ENCODE assay signal across 18 cellular contexts in the genomic region with DNA sequence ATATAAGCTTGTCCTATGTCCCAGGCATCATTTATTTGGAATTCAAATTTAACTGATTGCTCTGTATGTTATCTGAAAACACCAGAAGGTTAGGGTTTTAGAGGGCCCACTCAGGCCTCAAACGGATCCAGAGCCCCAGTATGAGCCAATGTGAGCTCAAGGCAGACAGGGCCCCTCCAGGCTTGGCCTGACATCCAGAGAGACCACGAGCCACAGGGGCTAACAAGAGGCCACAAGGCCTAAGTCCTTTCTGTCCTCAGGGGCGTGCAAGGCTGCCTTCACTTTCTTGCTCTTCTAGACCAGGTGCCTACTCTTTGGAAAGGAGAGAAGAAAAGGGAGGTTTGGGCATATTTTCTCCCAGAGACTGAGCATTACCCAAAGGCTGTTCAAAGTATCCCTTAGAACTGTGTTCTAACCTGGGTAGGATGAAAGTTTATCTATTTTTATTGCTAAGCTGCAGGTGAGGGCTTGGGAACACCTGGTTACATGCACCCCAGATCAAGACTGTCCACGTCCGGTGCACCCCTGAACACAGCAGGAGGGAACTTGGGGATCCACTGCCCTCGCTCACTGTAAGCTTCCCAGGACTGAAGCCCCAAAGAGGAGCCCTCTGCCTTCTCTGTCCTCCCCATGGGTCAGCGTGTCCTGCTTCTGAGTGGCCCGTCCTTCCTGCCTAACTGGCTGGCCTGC. TPM values are rescaled to one million over a fixed set of nuclear protein-coding genes. Genes with fewer than 3 reads are reported as not detected.
A peak's percentile ranks its signal among the peaks of the same experiment; 100 is the strongest.
DNase-seq lines count a peak whose midpoint lies in the region; ATAC-seq and TF ChIP-seq lines count a peak whose summit lies in the region.
"Had no signal": no experiment of that assay in that cellular context is flagged by ENCODE, and none has a peak within 500 bp of the region (broad histone marks: within the 10 kb centered on the region; RNA-seq: fewer than 3 reads in every experiment).

No MANE protein-coding gene starts in this region.

- peak overlapping the region; percentile 75 for H3K27ac Mint-ChIP-seq in T-helper 17 cell
- H3K27ac Mint-ChIP-seq in HFFc6, result no peak overlapping the region
- H3K27ac Mint-ChIP-seq: stimulated activated memory B cell treated with anti-CD40 and anti-IgM and Interleukin-4, amounts not matched to agents 10 μg/mL and 1 μg/mL and 100 μg/mL, for 72 hours had no signal

- no peak overlapping the region for H3K4me3 ChIP-seq in suprapubic skin

- H3K9me3 ChIP-seq in T-helper 17 cell (ENCODE audit: control insufficient read depth, low read length, poor library complexity, severe bottlenecking) (no peaks in the 10 kb centered on the region), suprapubic skin (no peaks in the 10 kb centered on the region)

- H3K9me3 Mint-ChIP-seq in HFFc6, result no peaks in the 10 kb centered on the region
- H3K9me3 Mint-ChIP-seq: activated T-cell treated with anti-CD3 and anti-CD28 coated beads, Interleukin-2, amount 50 U/mL, for 4 hours; stimulated activated memory B cell treated with anti-CD40 and anti-IgM and Interleukin-4, amounts not matched to agents 10 μg/mL and 1 μg/mL and 100 μg/mL, for 72 hours had no signal

- DNase-seq in D341Med (ENCODE audit: low spot score) (peak; percentile 25), T-helper 17 cell (no peak), mesenteric fat pad (ENCODE audit: low spot score) (peak; percentile 47), suprapubic skin (ENCODE audit: low spot score in 2 of 2) (no peak), NCI-H82 treated with DMSO at 0.1 percent for 48 hours (lab: John Stamatoyannopoulos, UW; ENCODE audit: unreplicated experiment) (no peak), HFFc6 (no peak)
- DNase-seq: activated CD8-positive, alpha-beta memory T cell treated with anti-CD3 and anti-CD28 coated beads for 24 hours; activated naive CD4-positive, alpha-beta T cell treated with anti-CD3 and anti-CD28 coated beads, Interleukin-2, amount 50 U/mL, for 16 hours; activated T-cell treated with anti-CD3 and anti-CD28 coated beads, Interleukin-2, amount 50 U/mL, for 4 hours; cortex of kidney; glutamatergic neuron; NCI-H187 treated with DMSO at 0.1 percent for 48 hours; NCI-H774 had no signal

- TF ChIP-seq CTCF in suprapubic skin (IDR thresholded peaks at IDR 0.05), result no peak
- TF ChIP-seq CTCF in HFFc6 (IDR thresholded peaks at IDR 0.05), result no peak

- TF ChIP-seq POLR2A in suprapubic skin (IDR thresholded peaks at IDR 0.05), result no peak

- ATAC-seq in T-helper 17 cell (no peak), HG02884 (IDR thresholded peaks at IDR 0.05; ENCODE audit: unreplicated experiment) (no peak)
- ATAC-seq: activated CD4-positive, CD25-positive, alpha-beta regulatory T cell treated with anti-CD3 and anti-CD28 coated beads, Interleukin-2, amount 50 U/mL, for 24 hours; activated T-cell treated with anti-CD3 and anti-CD28 coated beads, Interleukin-2, amount 50 U/mL, for 4 hours; left lobe of liver; stimulated activated memory B cell treated with anti-CD40 and anti-IgM and Interleukin-4, amounts not matched to agents 10 μg/mL and 1 μg/mL and 100 μg/mL, for 72 hours had no signal

- H3K4me1 Mint-ChIP-seq in T-helper 17 cell (peaks cover 9% of the 10 kb centered on the region), HFFc6 (ENCODE audit: low read depth) (peaks cover 11% of the 10 kb centered on the region)

- peaks cover 23% of the 10 kb centered on the region for H3K4me1 ChIP-seq in suprapubic skin

- H3K27me3 ChIP-seq in suprapubic skin, result no peaks in the 10 kb centered on the region

- H3K36me3 Mint-ChIP-seq in T-helper 17 cell (ENCODE audit: low read depth), result no peaks in the 10 kb centered on the region
- H3K36me3 Mint-ChIP-seq in HFFc6 (ENCODE audit: low read depth), result no peaks in the 10 kb centered on the region
- H3K36me3 Mint-ChIP-seq: stimulated activated memory B cell treated with anti-CD40 and anti-IgM and Interleukin-4, amounts not matched to agents 10 μg/mL and 1 μg/mL and 100 μg/mL, for 72 hours had no signal

- peak overlapping the region; percentile 80 for H3K27ac ChIP-seq in suprapubic skin

- no peak overlapping the region for H3K4me3 Mint-ChIP-seq in T-helper 17 cell
- H3K4me3 Mint-ChIP-seq in HFFc6, result no peak overlapping the region
- H3K4me3 Mint-ChIP-seq: stimulated activated memory B cell treated with anti-CD40 and anti-IgM and Interleukin-4, amounts not matched to agents 10 μg/mL and 1 μg/mL and 100 μg/mL, for 72 hours had no signal

- H3K27me3 Mint-ChIP-seq in T-helper 17 cell (no peaks in the 10 kb centered on the region), HFFc6 (ENCODE audit: insufficient read depth) (peaks cover 11% of the 10 kb centered on the region)
- H3K27me3 Mint-ChIP-seq: stimulated activated memory B cell treated with anti-CD40 and anti-IgM and Interleukin-4, amounts not matched to agents 10 μg/mL and 1 μg/mL and 100 μg/mL, for 72 hours had no signal

- 93% methylated on average over 7 of the region's 8 CpGs for WGBS in suprapubic skin

- no peak for TF ChIP-seq EP300 in suprapubic skin (IDR thresholded peaks at IDR 0.05)

- H3K36me3 ChIP-seq in suprapubic skin, result peaks cover 8% of the 10 kb centered on the region

RNA-seq across cellular contexts. Expression of gene ENGASE, which starts 1.5 kb away (rescaled TPM):
- total RNA-seq in T-helper 17 cell (10 to 100 TPM; 56.2 to 60.1 TPM), mesenteric fat pad (38.8 TPM), suprapubic skin (10 to 100 TPM; 20.6 to 87.6 (median 38.4) TPM)
- total RNA-seq in HFFc6 (2021; fragmentation: NEBNext Ultra II Directional; extraction: Animal tissue kit (Norgen Biotek cat#: 25700)), result 10 to 100 TPM; 11.1 to 13.8 (median 11.8) TPM

RNA-seq across cellular contexts. Expression of gene C1QTNF1, which starts 49.2 kb away (rescaled TPM):
- total RNA-seq in T-helper 17 cell (under 1 TPM in 1 of 2 donors, not detected in 1; 0.13 TPM), mesenteric fat pad (563 TPM), suprapubic skin (10 to 100 TPM; 15.7 to 38.1 (median 23.5) TPM)
- 10 to 100 TPM in 2 of 6 experiments, 1 to 10 TPM in 4; 8.0 to 15.0 (median 8.6) TPM for total RNA-seq in HFFc6 (2021; fragmentation: NEBNext Ultra II Directional; extraction: Animal tissue kit (Norgen Biotek cat#: 25700))
- total RNA-seq: T-helper 2 cell treated with Interferon-gamma antibody and Interleukin-4, amounts not matched to agents 100 ng/mL and 5 ng/mL, for 36 hours had no signal

Comparison
In these comparisons a context has a peak if more than half of its experiments do, and no peak if none do; other contexts are left out.
1. DNase-seq: peak in D341Med (single experiment) and mesenteric fat pad (single experiment); none in T-helper 17 cell (0 of 3), suprapubic skin (0 of 2), NCI-H82 treated with DMSO at 0.1 percent for 48 hours (single experiment) and HFFc6 (single experiment).
2. RNA of gene C1QTNF1, which starts 49.2 kb away (total RNA-seq): 563 TPM in mesenteric fat pad (single experiment); 15.7 to 38.1 TPM in suprapubic skin, 8.0 to 15.0 TPM in HFFc6 and 0.13 TPM in T-helper 17 cell; every median in the first group is over 10 times any median in the second.